22 cellular contexts compared by ENCODE assay signal in the genomic region with DNA sequence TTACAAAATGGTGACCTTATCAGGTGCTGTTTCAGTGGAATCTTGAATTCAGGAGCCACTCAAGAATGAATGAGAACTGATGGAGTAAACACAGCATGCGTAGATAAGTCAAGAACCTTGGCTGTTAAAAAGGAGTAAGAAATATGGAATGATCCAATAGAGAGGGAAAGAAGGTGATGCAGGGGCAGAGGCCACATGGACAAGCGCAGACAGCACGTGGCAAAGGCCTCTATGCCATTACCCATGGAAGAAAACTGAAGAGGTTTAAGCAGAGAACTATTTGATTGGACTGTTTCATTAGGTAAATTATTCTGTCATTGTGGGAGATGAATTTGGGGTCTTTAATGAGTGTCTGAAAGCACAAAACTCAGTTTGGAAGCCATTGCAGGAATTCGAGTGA.
A peak's percentile ranks its signal among the peaks of the same experiment; 100 is the strongest.
DNase-seq lines count a peak whose midpoint lies in the region; FAIRE-seq and TF ChIP-seq lines count a peak whose summit lies in the region.
"Had no signal": no experiment of that assay in that cellular context is flagged by ENCODE, and none has a peak within 500 bp of the region (broad histone marks: within the 10 kb centered on the region; RNA-seq: fewer than 3 reads in every experiment).

No MANE protein-coding gene starts in this region.

- H4K8ac ChIP-seq in trophoblast cell (ENCODE audit: low read depth, low read length) = peak overlapping the region; percentile 38

- H3K14ac ChIP-seq in trophoblast cell (ENCODE audit: low read length) = no peak overlapping the region

- WGBS in trophoblast cell (ENCODE audit: extremely low coverage, insufficient coverage, insufficient read length) = no CpG with 5 or more reads among the region's 4 CpGs

- no peak overlapping the region for H4K91ac ChIP-seq in trophoblast cell (ENCODE audit: low read depth, low read length)

- no peak overlapping the region for H2BK5ac ChIP-seq in trophoblast cell (ENCODE audit: low read depth, low read length, poor library complexity)

- H3K4me1 Mint-ChIP-seq in HFFc6 (ENCODE audit: low read depth) (peaks cover 28% of the 10 kb centered on the region), astrocyte (ENCODE audit: low read depth, unreplicated experiment) (no peaks in the 10 kb centered on the region)

- H4K20me1 ChIP-seq in astrocyte (ENCODE audit: insufficient read depth, low read length) = peaks cover 4% of the 10 kb centered on the region
- H4K20me1 ChIP-seq: BLaER1 treated with 17β-estradiol and CSF1 and Interleukin-3, amounts not matched to agents 10 nM and 100 nM had no signal

- H2BK12ac ChIP-seq in trophoblast cell (ENCODE audit: low read length) = no peak overlapping the region

- H2BK120ac ChIP-seq in trophoblast cell (ENCODE audit: insufficient read depth, low read length, poor library complexity) = no peak overlapping the region

- H3K23ac ChIP-seq in trophoblast cell (ENCODE audit: low read length) = no peak overlapping the region

- H3K4ac ChIP-seq in trophoblast cell (ENCODE audit: low read depth, low read length) = no peak overlapping the region

- TF ChIP-seq CTCF in HFFc6 (IDR thresholded peaks at IDR 0.05) (no peak), astrocyte (IDR thresholded peaks at IDR 0.05; ENCODE audit: insufficient read depth, low read depth, low read length) (no peak)

- no peak overlapping the region for H3K27ac ChIP-seq in astrocyte (ENCODE audit: low read depth, low read length)
- H3K27ac ChIP-seq in trophoblast cell (ENCODE audit: low read depth, low read length) = no peak overlapping the region
- H3K27ac ChIP-seq: BLaER1 treated with 17β-estradiol and CSF1 and Interleukin-3, amounts not matched to agents 10 nM and 100 nM; C4-2B had no signal

- H3K79me2 ChIP-seq in astrocyte (ENCODE audit: insufficient read depth, low read length) (no peaks in the 10 kb centered on the region), trophoblast cell (ENCODE audit: control insufficient read depth, insufficient read depth, low read length, poor library complexity) (no peaks in the 10 kb centered on the region)

- H3K27me3 Mint-ChIP-seq in HFFc6 (ENCODE audit: insufficient read depth) = no peaks in the 10 kb centered on the region
- H3K27me3 Mint-ChIP-seq in astrocyte (ENCODE audit: low read depth, unreplicated experiment) = no peaks in the 10 kb centered on the region

- peaks cover 50% of the 10 kb centered on the region for H3K36me3 Mint-ChIP-seq in HFFc6 (ENCODE audit: low read depth)
- H3K36me3 Mint-ChIP-seq in astrocyte (ENCODE audit: low read depth, unreplicated experiment) = peaks cover 1% of the 10 kb centered on the region
- H3K36me3 Mint-ChIP-seq: CD8-positive, alpha-beta T cell had no signal

- H3K27me3 ChIP-seq in astrocyte (ENCODE audit: insufficient read depth, low read length) (no peaks in the 10 kb centered on the region), trophoblast cell (ENCODE audit: insufficient read depth, low read length) (no peaks in the 10 kb centered on the region)
- H3K27me3 ChIP-seq: BLaER1 treated with 17β-estradiol and CSF1 and Interleukin-3, amounts not matched to agents 10 nM and 100 nM had no signal

- H4K12ac ChIP-seq in trophoblast cell (ENCODE audit: low read depth, low read length) = no peak overlapping the region

- H3K9ac ChIP-seq in astrocyte (ENCODE audit: low read length) (no peak overlapping the region), trophoblast cell (ENCODE audit: low read length) (no peak overlapping the region)
- H3K9ac ChIP-seq: BLaER1 treated with 17β-estradiol and CSF1 and Interleukin-3, amounts not matched to agents 10 nM and 100 nM had no signal

- H3K9me3 ChIP-seq in astrocyte (ENCODE audit: insufficient read depth, low read depth, low read length) = no peaks in the 10 kb centered on the region
- no peaks in the 10 kb centered on the region for H3K9me3 ChIP-seq in trophoblast cell (ENCODE audit: insufficient read depth, low read depth, low read length)
- H3K9me3 ChIP-seq: BLaER1 treated with 17β-estradiol and CSF1 and Interleukin-3, amounts not matched to agents 10 nM and 100 nM; Caco-2 had no signal

- H3K9me3 Mint-ChIP-seq in HFFc6 (no peaks in the 10 kb centered on the region), astrocyte (ENCODE audit: unreplicated experiment) (no peaks in the 10 kb centered on the region)
- H3K9me3 Mint-ChIP-seq: CD4-positive, alpha-beta T cell; CD8-positive, alpha-beta T cell had no signal

- no peaks in the 10 kb centered on the region for H3K4me1 ChIP-seq in astrocyte (ENCODE audit: insufficient read depth, low read length)
- no peaks in the 10 kb centered on the region for H3K4me1 ChIP-seq in trophoblast cell (ENCODE audit: control insufficient read depth in 1 of 2, insufficient read depth in 2 of 2, low read length in 2 of 2)
- H3K4me1 ChIP-seq: Caco-2 had no signal

- peak; percentile 34 for FAIRE-seq in astrocyte (lab: Jason Lieb, UNC)
- FAIRE-seq: A204.1, D721Med, G401.6, GM12891, GM18507, GM19239 had no signal

- H3K4me2 ChIP-seq in astrocyte (ENCODE audit: low read length) = no peak overlapping the region
- H3K4me2 ChIP-seq in trophoblast cell (ENCODE audit: low read length) = no peak overlapping the region
- H3K4me2 ChIP-seq: BLaER1 treated with 17β-estradiol and CSF1 and Interleukin-3, amounts not matched to agents 10 nM and 100 nM had no signal

- no peak overlapping the region for H3K18ac ChIP-seq in trophoblast cell (ENCODE audit: low read length)

- H3K79me1 ChIP-seq in trophoblast cell (ENCODE audit: low read length) = no peaks in the 10 kb centered on the region

- no peak overlapping the region for H3K4me3 ChIP-seq in astrocyte (ENCODE audit: insufficient read depth, low read depth, low read length)
- no peak overlapping the region for H3K4me3 ChIP-seq in trophoblast cell (ENCODE audit: low read depth, low read length)
- H3K4me3 ChIP-seq: BLaER1 treated with 17β-estradiol and CSF1 and Interleukin-3, amounts not matched to agents 10 nM and 100 nM had no signal

- H2AFZ ChIP-seq in astrocyte (ENCODE audit: low read depth, low read length) (no peak overlapping the region), trophoblast cell (ENCODE audit: insufficient read depth, low read length, poor library complexity) (no peak overlapping the region)

- H3K4me3 Mint-ChIP-seq in HFFc6 = no peak overlapping the region
- H3K4me3 Mint-ChIP-seq in astrocyte (ENCODE audit: unreplicated experiment) = no peak overlapping the region
- H3K4me3 Mint-ChIP-seq: B cell; CD4-positive, alpha-beta T cell; CD8-positive, alpha-beta T cell had no signal

- H2AK5ac ChIP-seq in trophoblast cell (ENCODE audit: low read length) = no peak overlapping the region

- no peak for DNase-seq in HFFc6
- no peak for DNase-seq in astrocyte (ENCODE audit: low read depth)
- DNase-seq in trophoblast cell = no peak
- DNase-seq in ACHN = no peak
- DNase-seq in NCI-H510A (lab: John Stamatoyannopoulos, UW) = no peak
- DNase-seq: 8988T; AML-193; Caco-2; Calu3; CD4-positive, alpha-beta T cell; CD8-positive, alpha-beta T cell; DMS79 treated with DMSO at 0.1 percent for 48 hours; GF-D8 had no signal

- in situ Hi-C loops in ACHN (cut with HindIII; ENCODE audit: low pct_ligation_motif_present, low pct_unique_long_range_greater_than_20kb, low sequenced_read_pairs) = no loop called here

- H3K27ac Mint-ChIP-seq in HFFc6 (peak overlapping the region; percentile 46), astrocyte (ENCODE audit: unreplicated experiment) (no peak overlapping the region)
- H3K27ac Mint-ChIP-seq: B cell; CD4-positive, alpha-beta T cell; CD8-positive, alpha-beta T cell had no signal

- H3K36me3 ChIP-seq in astrocyte (ENCODE audit: insufficient read depth, low read length) (no peaks in the 10 kb centered on the region), trophoblast cell (ENCODE audit: control insufficient read depth in 1 of 2, insufficient read depth in 2 of 2, low read length in 2 of 2) (no peaks in the 10 kb centered on the region)
- H3K36me3 ChIP-seq: BLaER1 treated with 17β-estradiol and CSF1 and Interleukin-3, amounts not matched to agents 10 nM and 100 nM had no signal
